18 cellular contexts compared by ENCODE assay signal in genomic region chr1:46148318-46148717, GRCh38. TPM values are rescaled to one million over a fixed set of nuclear protein-coding genes. Genes with fewer than 3 reads are reported as not detected.
"Had no signal": no experiment of that assay in that cellular context is flagged by ENCODE, and none has a peak within 500 bp of the region (broad histone marks: within the 10 kb centered on the region; RNA-seq: fewer than 3 reads in every experiment).

No MANE protein-coding gene starts in this region.

- H3K36me3 ChIP-seq: ascending aorta, breast epithelium, suprapubic skin had no signal

- DNase-seq: activated CD4-positive, alpha-beta T cell treated with anti-CD3 and anti-CD28 coated beads, Interleukin-2, amount 50 U/mL, for 48 hours; activated naive CD4-positive, alpha-beta T cell treated with anti-CD3 and anti-CD28 coated beads, Interleukin-2, amount 10 ng/mL, durations not matched to agents 7 days and 5 days; cerebellar nuclear complex; effector memory CD4-positive, alpha-beta T cell; foreskin melanocyte; immature natural killer cell; mesendoderm; psoas muscle; T1000; trophoblast cell had no signal

- ATAC-seq: activated T-helper 17 cell treated with anti-CD3 and anti-CD28 coated beads, Interleukin-2, amount 50 U/mL, for 72 hours; sciatic nerve had no signal

- H3K27ac ChIP-seq: ascending aorta, breast epithelium, psoas muscle, suprapubic skin, VCaP had no signal

- H3K27me3 ChIP-seq: ascending aorta, breast epithelium, suprapubic skin had no signal

- H3K4me1 ChIP-seq: ascending aorta, breast epithelium, psoas muscle, suprapubic skin had no signal

- H3K9me3 ChIP-seq: ascending aorta, breast epithelium, psoas muscle, suprapubic skin had no signal

- H3K4me3 ChIP-seq: ascending aorta, breast epithelium, psoas muscle, suprapubic skin had no signal

RNA-seq across cellular contexts. Expression of gene TSPAN1, which starts 26.6 kb away (rescaled TPM):
- total RNA-seq: activated T-helper 17 cell treated with anti-CD3 and anti-CD28 coated beads, Interleukin-2, amount 50 U/mL, for 72 hours had no signal
- polyA plus RNA-seq: immature natural killer cell had no signal

RNA-seq across cellular contexts. Expression of gene P3R3URF, which starts 28.0 kb away (rescaled TPM):
- total RNA-seq: activated T-helper 17 cell treated with anti-CD3 and anti-CD28 coated beads, Interleukin-2, amount 50 U/mL, for 72 hours; ascending aorta; breast epithelium; lower leg skin; omental fat pad; psoas muscle; sciatic nerve; suprapubic skin had no signal
- polyA plus RNA-seq: immature natural killer cell, psoas muscle had no signal
